9 cellular contexts compared by ENCODE assay signal in genomic region chr5:68250662-68251298, GRCh38. TPM values are rescaled to one million over a fixed set of nuclear protein-coding genes. Genes with fewer than 3 reads are reported as not detected.
DNase-seq lines count a peak whose midpoint lies in the region; ATAC-seq and TF ChIP-seq lines count a peak whose summit lies in the region.
"Had no signal": no experiment of that assay in that cellular context is flagged by ENCODE, and none has a peak within 500 bp of the region (broad histone marks: within the 10 kb centered on the region; RNA-seq: fewer than 3 reads in every experiment).

No MANE protein-coding gene starts in this region.

- no peak overlapping the region for H2BK20ac ChIP-seq in H9 (ENCODE audit: low read depth, low read length, poor library complexity, severe bottlenecking)

- H2BK120ac ChIP-seq in H9 (ENCODE audit: low read depth, low read length, poor library complexity, severe bottlenecking): no peak overlapping the region

- no peak overlapping the region for H4K91ac ChIP-seq in H9 (ENCODE audit: insufficient read length, low read depth, low read length)

- no peak overlapping the region for H3K23ac ChIP-seq in H9 (ENCODE audit: insufficient read length, low read depth, low read length)

- no peak overlapping the region for H2BK5ac ChIP-seq in H9 (ENCODE audit: insufficient read length, low read length)

- no peak overlapping the region for H3K9ac ChIP-seq in H9 (ENCODE audit: extremely low read depth, insufficient read length, low read length)

- H2AFZ ChIP-seq in H9 (ENCODE audit: low read length): no peak overlapping the region

- no peak overlapping the region for H2BK12ac ChIP-seq in H9 (ENCODE audit: insufficient read length, low read depth, low read length)

- no peak overlapping the region for H3K4ac ChIP-seq in H9 (ENCODE audit: low read depth, low read length)

- H3K9me3 Mint-ChIP-seq in H9 (no peaks in the 10 kb centered on the region), immature natural killer cell (no peaks in the 10 kb centered on the region)
- no peaks in the 10 kb centered on the region for H3K9me3 Mint-ChIP-seq in stimulated activated effector memory CD8-positive, alpha-beta T cell treated with anti-CD3 and anti-CD28 coated beads, Interleukin-12 subunit alpha, Interleukin-12 subunit beta, amount 100 ng/mL, for 72 hours

- no peak overlapping the region for H3K4me2 ChIP-seq in H9 (ENCODE audit: insufficient read depth, insufficient read length, low read length)

- no peaks in the 10 kb centered on the region for H4K20me1 ChIP-seq in H9 (ENCODE audit: control insufficient read depth, insufficient read depth, insufficient read length)

- no peak overlapping the region for H4K8ac ChIP-seq in H9 (replicated peaks; ENCODE audit: insufficient read length, low read depth, low read length)

- no peaks in the 10 kb centered on the region for H3K27me3 ChIP-seq in H9 (ENCODE audit: insufficient read depth, low read length)

- H3K79me1 ChIP-seq in H9 (ENCODE audit: insufficient read depth, low read depth, low read length, poor library complexity, severe bottlenecking): no peaks in the 10 kb centered on the region

- no peak overlapping the region for H2AK5ac ChIP-seq in H9 (ENCODE audit: insufficient read length, low read length)

- H3K4me3 Mint-ChIP-seq in H9 (no peak overlapping the region), immature natural killer cell (peak overlapping the region; percentile 6 to 69 (median 32))
- peak overlapping the region; percentile 20 for H3K4me3 Mint-ChIP-seq in stimulated activated effector memory CD8-positive, alpha-beta T cell treated with anti-CD3 and anti-CD28 coated beads, Interleukin-12 subunit alpha, Interleukin-12 subunit beta, amount 100 ng/mL, for 72 hours

- no peak overlapping the region for H3T11ph ChIP-seq in H9 (ENCODE audit: low read length)

- no peak overlapping the region for H3K18ac ChIP-seq in H9 (ENCODE audit: insufficient read length, low read depth, low read length)

- H2BK15ac ChIP-seq in H9 (ENCODE audit: low read depth, low read length): no peak overlapping the region

- TF ChIP-seq CTCF in H9 (conservative IDR thresholded peaks at IDR 0.05): no peak
- TF ChIP-seq CTCF in VCaP (conservative IDR thresholded peaks at IDR 0.05): no peak

- no peaks in the 10 kb centered on the region for H3K9me3 ChIP-seq in H9 (ENCODE audit: control insufficient read depth, low read depth, low read length)

- H3K27ac ChIP-seq in H9 (ENCODE audit: insufficient read length, low read depth, low read length): no peak overlapping the region
- H3K27ac ChIP-seq in VCaP: peak overlapping the region; percentile 72; the same call in 1 of the 2 replicates
- H3K27ac ChIP-seq: WERI-Rb-1 had no signal

- no peak overlapping the region for H4K5ac ChIP-seq in H9 (ENCODE audit: insufficient read length, low read depth, low read length)

- H3K36me3 Mint-ChIP-seq in H9 (ENCODE audit: insufficient read depth in 1 of 3, low read depth in 3 of 3): no peaks in the 10 kb centered on the region
- H3K36me3 Mint-ChIP-seq in immature natural killer cell: no peaks in the 10 kb centered on the region
- no peaks in the 10 kb centered on the region for H3K36me3 Mint-ChIP-seq in stimulated activated effector memory CD8-positive, alpha-beta T cell treated with anti-CD3 and anti-CD28 coated beads, Interleukin-12 subunit alpha, Interleukin-12 subunit beta, amount 100 ng/mL, for 72 hours

- H3K27me3 Mint-ChIP-seq in H9 (ENCODE audit: low read depth) (no peaks in the 10 kb centered on the region), immature natural killer cell (ENCODE audit: low read depth in 3 of 3) (peaks cover 0 to 12% (median 0%) of the 10 kb centered on the region in 3 donors)

- H3K4me1 ChIP-seq in H9 (ENCODE audit: insufficient read depth, low read length): peaks cover 11% of the 10 kb centered on the region; the same call in 1 of the 2 replicates

- peak overlapping the region in 2 of 3 experiments; percentile 28 to 32; a peak in 1 of 7 replicates for H3K27ac Mint-ChIP-seq in H9
- H3K27ac Mint-ChIP-seq in immature natural killer cell: peak overlapping the region; percentile 67 to 93 (median 90)
- peak overlapping the region; percentile 72 for H3K27ac Mint-ChIP-seq in stimulated activated effector memory CD8-positive, alpha-beta T cell treated with anti-CD3 and anti-CD28 coated beads, Interleukin-12 subunit alpha, Interleukin-12 subunit beta, amount 100 ng/mL, for 72 hours

- H3K56ac ChIP-seq in H9 (ENCODE audit: insufficient read length, low read depth, low read length): no peak overlapping the region

- no peaks in the 10 kb centered on the region for H3K79me2 ChIP-seq in H9 (ENCODE audit: insufficient read depth, low read length)

- no peak overlapping the region for H3K14ac ChIP-seq in H9 (ENCODE audit: insufficient read depth, low read length)

- no peaks in the 10 kb centered on the region for H3K23me2 ChIP-seq in H9 (ENCODE audit: insufficient read length, low read depth, low read length, poor library complexity, severe bottlenecking)

- no CpG with 5 or more reads among the region's 5 CpGs for WGBS in H9 (ENCODE audit: extremely low coverage, insufficient read length, low lambda C conversion rate)

- no peak for DNase-seq in H9
- no peak for DNase-seq in immature natural killer cell
- DNase-seq in stimulated activated effector memory CD8-positive, alpha-beta T cell treated with anti-CD3 and anti-CD28 coated beads, Interleukin-12 subunit alpha, Interleukin-12 subunit beta, amount 100 ng/mL, for 72 hours (ENCODE audit: low spot score in 2 of 2): no peak
- no peak for DNase-seq in effector CD8-positive, alpha-beta T cell (lab: John Stamatoyannopoulos, UW)
- DNase-seq in ureter (ENCODE audit: low spot score): no peak
- DNase-seq: cortex of kidney, WERI-Rb-1 had no signal

- no peak for ATAC-seq in stimulated activated effector memory CD8-positive, alpha-beta T cell treated with anti-CD3 and anti-CD28 coated beads, Interleukin-12 subunit alpha, Interleukin-12 subunit beta, amount 100 ng/mL, for 72 hours
- no peak for ATAC-seq in GM19455 (IDR thresholded peaks at IDR 0.05; ENCODE audit: unreplicated experiment)

- H3K4me1 Mint-ChIP-seq in H9 (peaks cover 33 to 38% of the 10 kb centered on the region in 2 experiments), immature natural killer cell (peaks cover 83 to 92% of the 10 kb centered on the region in 2 donors)
- peaks cover 68% of the 10 kb centered on the region for H3K4me1 Mint-ChIP-seq in stimulated activated effector memory CD8-positive, alpha-beta T cell treated with anti-CD3 and anti-CD28 coated beads, Interleukin-12 subunit alpha, Interleukin-12 subunit beta, amount 100 ng/mL, for 72 hours

RNA-seq across cellular contexts. Expression of gene PIK3R1, which starts 35.2 kb away (rescaled TPM):
- total RNA-seq in H9 (2021) (10.6 and 11.3 TPM in 2 replicates), ureter (185 TPM)
- 10 to 100 TPM; 62.7 to 80.0 (median 66.8) TPM for polyA plus RNA-seq in immature natural killer cell

Comparison
In these comparisons a context has a peak if more than half of its experiments do, and no peak if none do; other contexts are left out.
1. H3K27ac Mint-ChIP-seq: peak in every context shown above with its lines; median percentile 90 in immature natural killer cell; 72 in stimulated activated effector memory CD8-positive, alpha-beta T cell treated with anti-CD3 and anti-CD28 coated beads, Interleukin-12 subunit alpha, Interleukin-12 subunit beta, amount 100 ng/mL, for 72 hours; 30 in H9.
2. H3K4me3 Mint-ChIP-seq: peak in immature natural killer cell (5 of 5) and stimulated activated effector memory CD8-positive, alpha-beta T cell treated with anti-CD3 and anti-CD28 coated beads, Interleukin-12 subunit alpha, Interleukin-12 subunit beta, amount 100 ng/mL, for 72 hours (single experiment); none in H9 (0 of 2).
3. RNA of gene PIK3R1, which starts 35.2 kb away (total RNA-seq): 185 TPM in ureter (single experiment); 10.6 to 11.3 TPM in H9; every median in the first group is over 10 times any median in the second.